ENCODE assay signal across 1 cellular context in genomic region chr5:179327026-179327735, GRCh38.
TF ChIP-seq lines count a peak whose summit lies in the region.

No MANE protein-coding gene starts in this region.

TF ChIP-seq in SK-N-SH, 30 proteins besides CTCF, POLR2A, EP300 and RAD21 (continued from another document):
- TF ChIP-seq SMC3 (IDR thresholded peaks at IDR 0.05; ENCODE audit: low read depth, low read length) (no peak), JUND (IDR thresholded peaks at IDR 0.05) (no peak)
